In genomic region chr5:139273322-139273571, GRCh38 we compare ENCODE assay signal across 8 cellular contexts. TPM values are rescaled to one million over a fixed set of nuclear protein-coding genes. Genes with fewer than 3 reads are reported as not detected.
DNase-seq lines count a peak whose midpoint lies in the region; ATAC-seq, FAIRE-seq and TF ChIP-seq lines count a peak whose summit lies in the region.

No MANE protein-coding gene starts in this region.

- POLR2A ChIA-PET in BJ (lab: Charles Lee) (interaction anchor here (0.6 kb wide), 1 partner anchor 75 kb away, joined by 3 read pairs; the partner anchor contains the start of gene SIL1), GM12878 (lab: Charles Lee) (interaction anchor here (0.5 to 3.3 kb wide), 16 partner anchors 13 to 729 kb away, joined by 3 to 21 read pairs (median 4); partner anchors contain the start of genes HSPA9, MATR3, PAIP2 and SPATA24)

- TF ChIP-seq EP300 in GM12878 (IDR thresholded peaks at IDR 0.05; ENCODE audit: borderline replicate concordance in 1 of 2, control insufficient read depth in 1 of 2, low read depth in 2 of 2, low read length in 2 of 2) (no peak), upper lobe of left lung (IDR thresholded peaks at IDR 0.05) (no peak)

- intact Hi-C loops in GM12878 (cut with micrococcal nuclease; ENCODE audit: unreplicated experiment) (loop anchor here (5.0 kb wide), 1 partner anchor 119 kb away; no protein-coding TSS in a partner anchor), lower leg skin (cut with DNase I; ENCODE audit: low total_unique reads) (no loop called here)

- 0% methylated on average over 3 of the region's 3 CpGs for WGBS in GM12878 (ENCODE audit: insufficient coverage, insufficient replicate concordance, low lambda C conversion rate, missing lambda C conversion rate)
- 0 to 5% methylated on average over 3 of the region's 3 CpGs for WGBS in lower leg skin, 2 donors
- 3 to 6% methylated on average over 3 of the region's 3 CpGs for WGBS in upper lobe of left lung, 2 donors

- DNase-seq in BJ (ENCODE audit: low read depth) (no peak), GM12878 (ENCODE audit: low read depth, low spot score) (no peak), lower leg skin (ENCODE audit: low spot score in 2 of 2) (no peak), upper lobe of left lung (no peak), NOMO-1 treated with DMSO at 0.1 percent for 48 hours (lab: John Stamatoyannopoulos, UW; ENCODE audit: unreplicated experiment) (no peak), SK-N-DZ (ENCODE audit: low spot score) (no peak)

- RAD21 ChIA-PET in GM12878 (lab: Charles Lee; ENCODE audit: unreplicated experiment) = interaction anchor here (0.7 to 2.8 kb wide), 8 partner anchors 21 to 449 kb away, joined by 3 to 16 read pairs (median 4); partner anchors contain the start of genes MZB1 and PAIP2

- no peaks in the 10 kb centered on the region; the same call in 1 of the 2 replicates for H4K20me1 ChIP-seq in GM12878 (ENCODE audit: control insufficient read depth, insufficient read depth)

- in situ Hi-C loops in GM12878 (cut with MboI) = loop anchor here (25.0 kb wide), 1 partner anchor 636 kb away; no protein-coding TSS in a partner anchor

- no peak for FAIRE-seq in GM12878 (lab: Jason Lieb, UNC)

- H3K9ac ChIP-seq in GM12878 (ENCODE audit: control insufficient read depth, insufficient read depth, low read length) = peak overlapping the region; percentile 95

- ATAC-seq in HG03175 (IDR thresholded peaks at IDR 0.05; ENCODE audit: unreplicated experiment) (peak; percentile 11), GM12878 (peak; percentile 44), upper lobe of left lung (ENCODE audit: low FRiP score in 2 of 2) (peak; percentile 41 to 47), GM19452 (IDR thresholded peaks at IDR 0.05; ENCODE audit: unreplicated experiment) (no peak)

- H3K27me3 ChIP-seq in BJ (ENCODE audit: control insufficient read depth, insufficient read depth, low read length) (no peaks in the 10 kb centered on the region), GM12878 (replicated peaks in 1 of 2; ENCODE audit: control insufficient read depth in 2 of 2, insufficient read depth in 2 of 2, low read length in 1 of 2) (no peaks in the 10 kb centered on the region), upper lobe of left lung (no peaks in the 10 kb centered on the region)

- no peaks in the 10 kb centered on the region for H3K9me3 ChIP-seq in GM12878 (replicated peaks; ENCODE audit: control insufficient read depth, insufficient read depth, low read length)
- no peaks in the 10 kb centered on the region for H3K9me3 ChIP-seq in upper lobe of left lung

- SMC1A ChIA-PET in GM12878 (lab: Charles Lee; ENCODE audit: uncharacterized antibody, unreplicated experiment) = interaction anchor here (0.8 to 9.9 kb wide), 11 partner anchors 17 to 698 kb away, joined by 3 to 136 read pairs (median 5); partner anchors contain the start of genes HSPA9, MATR3 and MZB1

- H3K4me2 ChIP-seq in GM12878 (ENCODE audit: control insufficient read depth, insufficient read depth) = peak overlapping the region; percentile 98

- H3K4me1 ChIP-seq in GM12878 (ENCODE audit: control insufficient read depth, insufficient read depth, low read length) = peaks cover 39% of the 10 kb centered on the region
- peaks cover 31 to 52% (median 36%) of the 10 kb centered on the region in 4 donors for H3K4me1 ChIP-seq in upper lobe of left lung

- peak overlapping the region; percentile 86 for H2AFZ ChIP-seq in GM12878 (ENCODE audit: control insufficient read depth, low read depth, low read length)

- H3K27ac ChIP-seq in GM12878 (ENCODE audit: control insufficient read depth, insufficient read depth) = peak overlapping the region; percentile 90
- peak overlapping the region; percentile 49 to 87 (median 66) for H3K27ac ChIP-seq in upper lobe of left lung

- no peak for TF ChIP-seq RAD21 in GM12878 (IDR thresholded peaks at IDR 0.05; ENCODE audit: insufficient read depth, low read depth, low read length)

- H3K79me2 ChIP-seq in GM12878 (ENCODE audit: control insufficient read depth, insufficient read depth, low read length) = peaks cover 47% of the 10 kb centered on the region

- BruUV-seq in GM12878 (replicated peaks; lab: Mats Ljungman, UMichigan) = no TSS peak

- CTCF ChIA-PET in BJ (lab: Yijun Ruan, JAX) (interaction anchor here (1.1 to 1.3 kb wide), 2 partner anchors 667 to 694 kb away, joined by 3 to 4 read pairs; no protein-coding TSS in a partner anchor), GM12878 (lab: Yijun Ruan, JAX) (interaction anchor here (0.8 to 3.9 kb wide), 7 partner anchors 12 to 448 kb away, joined by 3 to 32 read pairs (median 5); partner anchors contain the start of genes PAIP2 and SPATA24)

- no peak for TF ChIP-seq POLR2A in GM12878 (IDR thresholded peaks at IDR 0.05; ENCODE audit: low read depth, low read length)
- TF ChIP-seq POLR2A in lower leg skin (IDR thresholded peaks at IDR 0.05) = no peak
- TF ChIP-seq POLR2A in upper lobe of left lung (IDR thresholded peaks at IDR 0.05) = no peak

- H3K4me3 ChIP-seq in BJ (ENCODE audit: low read depth, low read length) (peak overlapping the region; percentile 65), GM12878 (peak overlapping the region; percentile 82), lower leg skin (ENCODE audit: low read depth, poor library complexity, severe bottlenecking) (peak overlapping the region; percentile 28), upper lobe of left lung (peak overlapping the region; percentile 11 to 68 (median 60))

- TF ChIP-seq CTCF in BJ (IDR thresholded peaks at IDR 0.05; ENCODE audit: insufficient read depth, low read depth, low read length) (no peak), GM12878 (IDR thresholded peaks at IDR 0.05 in 2 of 3, conservative IDR thresholded peaks at IDR 0.05 in 1 of 3; ENCODE audit: control insufficient read depth in 2 of 3, extremely low read depth in 1 of 3, insufficient read depth in 1 of 3, low read depth in 3 of 3, low read length in 3 of 3) (no peak), lower leg skin (IDR thresholded peaks at IDR 0.05) (no peak), upper lobe of left lung (IDR thresholded peaks at IDR 0.05) (no peak)

- H3K36me3 ChIP-seq in BJ (ENCODE audit: control insufficient read depth, insufficient read depth, low read length) (no peaks in the 10 kb centered on the region), GM12878 (ENCODE audit: control insufficient read depth in 2 of 2, insufficient read depth in 2 of 2, low read length in 1 of 2) (peaks cover 2 to 8% of the 10 kb centered on the region in 2 experiments; a peak in 3 of 4 replicates), upper lobe of left lung (peaks cover 0 to 4% (median 0%) of the 10 kb centered on the region in 4 donors)

TF ChIP-seq in GM12878, 131 proteins besides CTCF, POLR2A, EP300 and RAD21:
- TF ChIP-seq MLLT1 (IDR thresholded peaks at IDR 0.05) = no peak

RNA-seq across cellular contexts. Expression of gene MATR3, which starts 20.3 kb away (rescaled TPM):
- polyA plus RNA-seq in BJ (2011; rRNA removed) (76.5 and 97.0 TPM in 2 replicates), GM12878 (2011; rRNA removed) (230 and 407 TPM in 2 replicates), GM12878 (2014; fragmentation: Illumina TruSeq; extraction: Trizol) (276 and 414 TPM in 2 replicates), GM12878 (2014; fragmentation: Nextera tagmentation; extraction: Ambion mirVana) (100 to 1,000 TPM; 149 to 187 TPM), GM12878 (2014; rRNA removed) (194 and 201 TPM in 2 replicates), GM12878 (2016; fragmentation: Nextera tagmentation; extraction: Ambion mirVana) (100 to 1,000 TPM; 347 to 380 TPM)
- 77.6 and 106 TPM in 2 replicates for polyA minus RNA-seq in BJ (2011; rRNA and poly(A)+ RNA removed)
- total RNA-seq in GM12878 (2013; cell fraction: nucleolus; rRNA removed) = 599 and 630 TPM in 2 replicates
- total RNA-seq in GM12878 (2014; rRNA removed) (134 and 173 TPM in 2 replicates), GM12878 (2014; rRNA removed; fragmentation: Illumina TruSeq; extraction: Trizol) (394 and 401 TPM in 2 replicates), GM12878 (2021) (180 and 213 TPM in 2 replicates), lower leg skin (100 to 1,000 TPM; 108 to 135 (median 122) TPM), upper lobe of left lung (100 to 1,000 TPM; 125 to 264 (median 158) TPM)
- 70.2 TPM for polyA plus RNA-seq in GM12878 (2011; ENCODE audit: low read depth)
- polyA plus RNA-seq in GM12878 (2011; cell fraction: cytosol; rRNA removed) = 102 and 125 TPM in 2 replicates
- 123 and 141 TPM in 2 replicates for polyA plus RNA-seq in GM12878 (2011; cell fraction: nucleus; rRNA removed)
- 146 and 152 TPM in 2 replicates for polyA plus RNA-seq in GM12878 (2012)
- 284 and 298 TPM in 2 replicates for polyA minus RNA-seq in GM12878 (2011; rRNA and poly(A)+ RNA removed)
- polyA minus RNA-seq in GM12878 (2011; cell fraction: cytosol; rRNA and poly(A)+ RNA removed) = 79.1 and 117 TPM in 2 replicates
- polyA minus RNA-seq in GM12878 (2011; cell fraction: nucleus; rRNA and poly(A)+ RNA removed) = 110 and 161 TPM in 2 replicates
- polyA plus RNA-seq in SK-N-DZ (2014; cell fraction: cytosol; rRNA removed) = 487 and 535 TPM in 2 replicates
- 482 and 507 TPM in 2 replicates for polyA plus RNA-seq in SK-N-DZ (2014; cell fraction: nucleus; rRNA removed)

Comparison
In these comparisons a context has a peak if more than half of its experiments do, and no peak if none do; other contexts are left out.
1. H3K4me3 ChIP-seq: peak in every context shown above with its lines; median percentile 82 in GM12878; 65 in BJ; 60 in upper lobe of left lung; 28 in lower leg skin.